Comparison of ENCODE assay signal across 19 cellular contexts in genomic region chr3:44068753-44069152, GRCh38.
"Had no signal": no experiment of that assay in that cellular context is flagged by ENCODE, and none has a peak within 500 bp of the region (broad histone marks: within the 10 kb centered on the region; RNA-seq: fewer than 3 reads in every experiment).

No MANE protein-coding gene starts in this region.

- H3K79me2 ChIP-seq: hepatocyte had no signal

- H2AFZ ChIP-seq: hepatocyte had no signal

- H3K36me3 Mint-ChIP-seq: naive B cell, type B pancreatic cell had no signal

- H3K9me3 ChIP-seq: colonic mucosa, psoas muscle, right lobe of liver, stomach, thoracic aorta had no signal

- H3K27ac Mint-ChIP-seq: naive B cell, nephron, type B pancreatic cell had no signal

- DNase-seq: colonic mucosa; dermis blood vessel endothelial cell; foreskin melanocyte; left colon; left ventricle myocardium superior; mesendoderm; naive B cell; occipital lobe; psoas muscle; retina; right lobe of liver; stimulated activated naive CD4-positive, alpha-beta T cell; stomach; substantia nigra had no signal

- H3K4me2 ChIP-seq: hepatocyte had no signal

- ATAC-seq: left colon, left ventricle myocardium superior, psoas muscle, right lobe of liver had no signal

- H3K27ac ChIP-seq: colonic mucosa, hepatocyte, psoas muscle, right lobe of liver, stomach, thoracic aorta had no signal

- H3K36me3 ChIP-seq: colonic mucosa, right lobe of liver, stomach, thoracic aorta had no signal

- H3K9me3 Mint-ChIP-seq: naive B cell, nephron, type B pancreatic cell had no signal

- H3K4me1 ChIP-seq: colonic mucosa, psoas muscle, right lobe of liver had no signal

- H3K27me3 ChIP-seq: colonic mucosa, hepatocyte, right lobe of liver had no signal

- H3K4me3 ChIP-seq: colonic mucosa, hepatocyte, lung, psoas muscle, right lobe of liver, stomach, thoracic aorta had no signal

- H3K4me1 Mint-ChIP-seq: naive B cell had no signal

- H3K4me3 Mint-ChIP-seq: naive B cell, nephron, type B pancreatic cell had no signal
